Comparison of ENCODE assay signal across 28 cellular contexts in genomic region chr3:151866711-151867410, GRCh38. TPM values are rescaled to one million over a fixed set of nuclear protein-coding genes. Genes with fewer than 3 reads are reported as not detected.
DNase-seq lines count a peak whose midpoint lies in the region; ATAC-seq and TF ChIP-seq lines count a peak whose summit lies in the region.
"Had no signal": no experiment of that assay in that cellular context is flagged by ENCODE, and none has a peak within 500 bp of the region (broad histone marks: within the 10 kb centered on the region; RNA-seq: fewer than 3 reads in every experiment).

No MANE protein-coding gene starts in this region.

- H3K4me1 ChIP-seq in SK-N-SH (ENCODE audit: control insufficient read depth in 1 of 2, insufficient read depth in 2 of 2, low read depth in 1 of 2, low read length in 1 of 2) (peaks cover 0 to 30% of the 10 kb centered on the region in 2 experiments; a peak in 3 of 4 replicates), prostate gland (replicated peaks) (no peaks in the 10 kb centered on the region)
- H3K4me1 ChIP-seq: parathyroid adenoma had no signal

- TF ChIP-seq RAD21 in SK-N-SH (IDR thresholded peaks at IDR 0.05; ENCODE audit: low read length): no peak

- TF ChIP-seq POLR2A in prostate gland (IDR thresholded peaks at IDR 0.05): no peak

- peaks cover 34% of the 10 kb centered on the region for H3K79me2 ChIP-seq in SK-N-SH (ENCODE audit: insufficient read depth)
- H3K79me2 ChIP-seq: parathyroid adenoma had no signal

- CTCF ChIA-PET in SK-N-SH (lab: Yijun Ruan, JAX): no interaction called here

- H3K36me3 ChIP-seq in KOPT-K1 (ENCODE audit: insufficient read depth, low read length) (no peaks in the 10 kb centered on the region), SK-N-SH (replicated peaks in 1 of 2; ENCODE audit: control insufficient read depth in 1 of 2, insufficient read depth in 2 of 2, low read length in 1 of 2) (no peaks in the 10 kb centered on the region), prostate gland (no peaks in the 10 kb centered on the region)
- H3K36me3 ChIP-seq: sigmoid colon had no signal

- H3K27ac Mint-ChIP-seq in glutamatergic neuron (ENCODE audit: unreplicated experiment) (peak overlapping the region; percentile 77), progenitor cell of endocrine pancreas (peak overlapping the region; percentile 12)
- H3K27ac Mint-ChIP-seq: activated CD4-positive, alpha-beta T cell treated with anti-CD3 and anti-CD28 coated beads for 36 hours; activated CD8-positive, alpha-beta memory T cell treated with anti-CD3 and anti-CD28 coated beads, Interleukin-2, amount 10 ng/mL, durations not matched to agents 7 days and 5 days; activated T-helper 1 cell treated with anti-CD3 and anti-CD28 coated beads, Interleukin-12 subunit alpha, Interleukin-12 subunit beta, Interleukin-2, Interleukin-4 antibody, amounts not matched to agents 30 ng/mL and 10 ng/mL and 1 ng/mL, durations not matched to agents 14 hours and 24 hours and 36 hours; naive B cell; stimulated activated effector memory CD8-positive, alpha-beta T cell treated with anti-CD3 and anti-CD28 coated beads, Interleukin-12 subunit alpha, Interleukin-12 subunit beta, amount 100 ng/mL, for 72 hours had no signal

- intact Hi-C loops in prostate gland (cut with DNase I): no loop called here

- no peak for TF ChIP-seq EP300 in SK-N-SH (IDR thresholded peaks at IDR 0.05; ENCODE audit: borderline replicate concordance in 1 of 2, low read depth in 1 of 2, low read length in 1 of 2)

- H3K9me3 ChIP-seq in KOPT-K1 (ENCODE audit: insufficient read depth, low read length, poor library complexity, severe bottlenecking) (no peaks in the 10 kb centered on the region), SK-N-SH (no peaks in the 10 kb centered on the region), prostate gland (no peaks in the 10 kb centered on the region)
- H3K9me3 ChIP-seq: sigmoid colon had no signal

- WGBS in SK-N-SH (ENCODE audit: low lambda C conversion rate): 37% methylated on average over 4 of the region's 4 CpGs
- 48% methylated on average over 4 of the region's 4 CpGs for WGBS in prostate gland

- H3K27me3 ChIP-seq in SK-N-SH (ENCODE audit: insufficient read depth) (no peaks in the 10 kb centered on the region), prostate gland (replicated peaks; ENCODE audit: insufficient read depth) (no peaks in the 10 kb centered on the region)
- H3K27me3 ChIP-seq: sigmoid colon had no signal

- TF ChIP-seq CTCF in SK-N-SH (IDR thresholded peaks at IDR 0.05) (no peak), glutamatergic neuron (IDR thresholded peaks at IDR 0.05; ENCODE audit: partially characterized antibody, unreplicated experiment) (no peak), progenitor cell of endocrine pancreas (IDR thresholded peaks at IDR 0.05; ENCODE audit: unreplicated experiment) (no peak), prostate gland (IDR thresholded peaks at IDR 0.05) (no peak)

- H3K27me3 Mint-ChIP-seq in glutamatergic neuron (ENCODE audit: unreplicated experiment) (peaks cover 4% of the 10 kb centered on the region), progenitor cell of endocrine pancreas (no peaks in the 10 kb centered on the region)
- H3K27me3 Mint-ChIP-seq: activated CD4-positive, alpha-beta T cell treated with anti-CD3 and anti-CD28 coated beads for 36 hours; naive B cell had no signal

- peak overlapping the region; percentile 41 for H3K4me3 Mint-ChIP-seq in glutamatergic neuron (ENCODE audit: unreplicated experiment)
- H3K4me3 Mint-ChIP-seq in progenitor cell of endocrine pancreas (ENCODE audit: low read depth): no peak overlapping the region
- H3K4me3 Mint-ChIP-seq: activated CD4-positive, alpha-beta T cell treated with anti-CD3 and anti-CD28 coated beads for 36 hours; activated CD8-positive, alpha-beta memory T cell treated with anti-CD3 and anti-CD28 coated beads, Interleukin-2, amount 10 ng/mL, durations not matched to agents 7 days and 5 days; activated T-helper 1 cell treated with anti-CD3 and anti-CD28 coated beads, Interleukin-12 subunit alpha, Interleukin-12 subunit beta, Interleukin-2, Interleukin-4 antibody, amounts not matched to agents 30 ng/mL and 10 ng/mL and 1 ng/mL, durations not matched to agents 14 hours and 24 hours and 36 hours; naive B cell; stimulated activated effector memory CD8-positive, alpha-beta T cell treated with anti-CD3 and anti-CD28 coated beads, Interleukin-12 subunit alpha, Interleukin-12 subunit beta, amount 100 ng/mL, for 72 hours had no signal

- no peak for DNase-seq in SK-N-SH
- no peak for DNase-seq in glutamatergic neuron
- no peak for DNase-seq in progenitor cell of endocrine pancreas (ENCODE audit: low spot score, unreplicated experiment)
- no peak for DNase-seq in NOMO-1 (lab: John Stamatoyannopoulos, UW; ENCODE audit: unreplicated experiment in 2 of 2)
- DNase-seq in prostate gland (ENCODE audit: low spot score): no peak
- DNase-seq: activated CD4-positive, alpha-beta T cell treated with anti-CD3 and anti-CD28 coated beads for 36 hours; activated CD8-positive, alpha-beta memory T cell treated with anti-CD3 and anti-CD28 coated beads, Interleukin-2, amount 10 ng/mL, durations not matched to agents 7 days and 5 days; activated naive CD4-positive, alpha-beta T cell treated with anti-CD3 and anti-CD28 coated beads, Interleukin-2, amount 50 U/mL, for 16 hours; aorta; cerebellar nuclear complex; mammary epithelial cell; MM.1S; naive B cell; NCI-H2171; OCI-M1; Right ventricle myocardium superior; sigmoid colon; stimulated activated CD4-positive, alpha-beta T cell treated with anti-CD3 and anti-CD28 coated beads, Interleukin-1b, Interleukin-23, amount 100 ng/mL, for 48 hours; T-helper 1 cell had no signal

- H3K36me3 Mint-ChIP-seq in glutamatergic neuron (ENCODE audit: unreplicated experiment): no peaks in the 10 kb centered on the region
- no peaks in the 10 kb centered on the region for H3K36me3 Mint-ChIP-seq in progenitor cell of endocrine pancreas (ENCODE audit: insufficient read depth)
- H3K36me3 Mint-ChIP-seq: activated CD8-positive, alpha-beta memory T cell treated with anti-CD3 and anti-CD28 coated beads, Interleukin-2, amount 10 ng/mL, durations not matched to agents 7 days and 5 days; naive B cell; stimulated activated effector memory CD8-positive, alpha-beta T cell treated with anti-CD3 and anti-CD28 coated beads, Interleukin-12 subunit alpha, Interleukin-12 subunit beta, amount 100 ng/mL, for 72 hours had no signal

- POLR2A ChIA-PET in SK-N-SH (lab: Yijun Ruan, JAX): no interaction called here

- no peaks in the 10 kb centered on the region for H4K20me1 ChIP-seq in SK-N-SH (ENCODE audit: insufficient read depth)

- no peaks in the 10 kb centered on the region for H3K9me3 Mint-ChIP-seq in glutamatergic neuron (ENCODE audit: unreplicated experiment)
- no peaks in the 10 kb centered on the region for H3K9me3 Mint-ChIP-seq in progenitor cell of endocrine pancreas (ENCODE audit: low read depth)
- H3K9me3 Mint-ChIP-seq: activated T-helper 1 cell treated with anti-CD3 and anti-CD28 coated beads, Interleukin-12 subunit alpha, Interleukin-12 subunit beta, Interleukin-2, Interleukin-4 antibody, amounts not matched to agents 30 ng/mL and 10 ng/mL and 1 ng/mL, durations not matched to agents 14 hours and 24 hours and 36 hours; stimulated activated effector memory CD8-positive, alpha-beta T cell treated with anti-CD3 and anti-CD28 coated beads, Interleukin-12 subunit alpha, Interleukin-12 subunit beta, amount 100 ng/mL, for 72 hours had no signal

- ATAC-seq in GM19452 (IDR thresholded peaks at IDR 0.05; ENCODE audit: unreplicated experiment): no peak
- ATAC-seq in activated CD4-positive, CD25-positive, alpha-beta regulatory T cell treated with anti-CD3 and anti-CD28 coated beads, Interleukin-2, amount 50 U/mL, for 24 hours: no peak
- ATAC-seq: activated CD4-positive, alpha-beta T cell treated with anti-CD3 and anti-CD28 coated beads for 36 hours; activated CD8-positive, alpha-beta memory T cell treated with anti-CD3 and anti-CD28 coated beads, Interleukin-2, amount 10 ng/mL, durations not matched to agents 7 days and 5 days; esophagus mucosa; stimulated activated effector memory CD8-positive, alpha-beta T cell treated with anti-CD3 and anti-CD28 coated beads, Interleukin-12 subunit alpha, Interleukin-12 subunit beta, amount 100 ng/mL, for 72 hours had no signal

- H3K27ac ChIP-seq in KOPT-K1 (ENCODE audit: low read depth, low read length, poor library complexity, severe bottlenecking) (peak overlapping the region; percentile 48), SK-N-SH (ENCODE audit: low read depth in 2 of 2, low read length in 1 of 2) (peak overlapping the region; percentile 74 to 76; a peak in 3 of 4 replicates), prostate gland (no peak overlapping the region)
- H3K27ac ChIP-seq: C4-2B, HL-60, parathyroid adenoma had no signal

- H3K4me2 ChIP-seq in SK-N-SH: no peak overlapping the region

- no peak overlapping the region for H3K9ac ChIP-seq in SK-N-SH
- H3K9ac ChIP-seq: parathyroid adenoma had no signal

- peaks cover 49% of the 10 kb centered on the region for H3F3A ChIP-seq in SK-N-SH (replicated peaks; ENCODE audit: insufficient read depth)

- H3K4me1 Mint-ChIP-seq in glutamatergic neuron (ENCODE audit: low read depth, unreplicated experiment) (peaks cover 9% of the 10 kb centered on the region), progenitor cell of endocrine pancreas (ENCODE audit: low read depth) (peaks cover 21% of the 10 kb centered on the region)

- H2AFZ ChIP-seq in SK-N-SH (ENCODE audit: low read depth): peak overlapping the region; percentile 58
- H2AFZ ChIP-seq: parathyroid adenoma had no signal

- H3K4me3 ChIP-seq in SK-N-SH (ENCODE audit: low read depth in 2 of 2, low read length in 1 of 2) (no peak overlapping the region), prostate gland (no peak overlapping the region)
- H3K4me3 ChIP-seq: sigmoid colon had no signal

- no peaks in the 10 kb centered on the region for H3K9me2 ChIP-seq in SK-N-SH

RNA-seq across cellular contexts. Expression of gene SUCNR1, which starts 6.6 kb away (rescaled TPM):
- polyA plus RNA-seq in SK-N-SH (2012; rRNA removed): 1.5 and 2.9 TPM in 2 replicates
- polyA plus RNA-seq in SK-N-SH (2012; cell fraction: cytosol; rRNA removed): 3.5 and 4.6 TPM in 2 replicates
- 1.1 and 3.5 TPM in 2 replicates for polyA plus RNA-seq in SK-N-SH (2012; cell fraction: nucleus; rRNA removed)
- total RNA-seq in glutamatergic neuron (ENCODE audit: unreplicated experiment) (not detected), progenitor cell of endocrine pancreas (0.07 and 0.16 TPM in 2 replicates), prostate gland (not detected)
- total RNA-seq: activated CD4-positive, alpha-beta T cell treated with anti-CD3 and anti-CD28 coated beads for 36 hours; activated CD8-positive, alpha-beta memory T cell treated with anti-CD3 and anti-CD28 coated beads, Interleukin-2, amount 10 ng/mL, durations not matched to agents 7 days and 5 days; activated T-helper 1 cell treated with anti-CD3 and anti-CD28 coated beads, Interleukin-12 subunit alpha, Interleukin-12 subunit beta, Interleukin-2, Interleukin-4 antibody, amounts not matched to agents 30 ng/mL and 10 ng/mL and 1 ng/mL, durations not matched to agents 14 hours and 24 hours and 36 hours; esophagus mucosa; mammary epithelial cell had no signal
- polyA plus RNA-seq: mammary epithelial cell had no signal

RNA-seq across cellular contexts. Expression of gene AADAC, which starts 52.9 kb away (rescaled TPM):
- 1.2 and 3.5 TPM in 2 replicates for polyA plus RNA-seq in SK-N-SH (2012; rRNA removed)
- polyA plus RNA-seq in SK-N-SH (2012; cell fraction: cytosol; rRNA removed): 0.39 and 0.64 TPM in 2 replicates
- 7.0 and 16.3 TPM in 2 replicates for polyA plus RNA-seq in SK-N-SH (2012; cell fraction: nucleus; rRNA removed)
- total RNA-seq in glutamatergic neuron (ENCODE audit: unreplicated experiment): not detected
- total RNA-seq in progenitor cell of endocrine pancreas: not detected in 2 replicates
- total RNA-seq in prostate gland: not detected
- total RNA-seq: activated CD4-positive, alpha-beta T cell treated with anti-CD3 and anti-CD28 coated beads for 36 hours; activated CD8-positive, alpha-beta memory T cell treated with anti-CD3 and anti-CD28 coated beads, Interleukin-2, amount 10 ng/mL, durations not matched to agents 7 days and 5 days; activated T-helper 1 cell treated with anti-CD3 and anti-CD28 coated beads, Interleukin-12 subunit alpha, Interleukin-12 subunit beta, Interleukin-2, Interleukin-4 antibody, amounts not matched to agents 30 ng/mL and 10 ng/mL and 1 ng/mL, durations not matched to agents 14 hours and 24 hours and 36 hours; aorta; mammary epithelial cell; Right ventricle myocardium superior; sigmoid colon had no signal
- polyA plus RNA-seq: mammary epithelial cell, sigmoid colon had no signal

Comparison
In these comparisons a context has a peak if more than half of its experiments do, and no peak if none do; other contexts are left out.
1. H3K27ac ChIP-seq: peak in KOPT-K1 (single experiment) and SK-N-SH (2 of 2); none in prostate gland (0 of 2).